Comparison of ENCODE assay signal across 20 cellular contexts in the genomic region with DNA sequence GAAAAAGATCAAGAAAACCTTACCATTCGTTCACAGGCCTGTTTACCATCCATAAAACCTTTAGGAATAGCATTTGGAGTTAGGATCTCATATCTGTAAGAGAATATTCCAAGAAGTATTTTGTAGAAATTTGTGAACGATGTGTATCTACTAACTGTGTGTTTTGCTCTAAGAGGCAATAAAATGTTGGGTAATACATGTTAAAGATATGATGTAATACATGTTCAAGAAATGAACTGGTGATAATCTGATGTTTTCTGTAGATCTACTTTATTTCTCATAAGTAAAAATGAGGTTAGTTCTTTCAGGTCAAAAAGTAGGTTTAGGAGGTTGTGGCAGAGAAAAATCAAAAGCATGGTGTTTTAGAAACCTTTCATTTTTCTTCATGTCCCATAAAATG.
DNase-seq lines count a peak whose midpoint lies in the region; ATAC-seq and TF ChIP-seq lines count a peak whose summit lies in the region.
"Had no signal": no experiment of that assay in that cellular context is flagged by ENCODE, and none has a peak within 500 bp of the region (broad histone marks: within the 10 kb centered on the region; RNA-seq: fewer than 3 reads in every experiment).

No MANE protein-coding gene starts in this region.

- H3K27ac ChIP-seq in ascending aorta (peak overlapping the region; percentile 44 to 62), right cardiac atrium (ENCODE audit: low read length) (no peak overlapping the region)

- no peaks in the 10 kb centered on the region for H3K9me3 ChIP-seq in Caco-2
- H3K9me3 ChIP-seq in ascending aorta = no peaks in the 10 kb centered on the region
- no peaks in the 10 kb centered on the region for H3K9me3 ChIP-seq in right cardiac atrium (ENCODE audit: control insufficient read depth, low read length)
- H3K9me3 ChIP-seq: BE2C had no signal

- DNase-seq in Caco-2 = no peak
- DNase-seq in ascending aorta (ENCODE audit: low spot score in 2 of 2) = no peak
- peak; percentile 33 for DNase-seq in fibroblast of villous mesenchyme (ENCODE audit: low read depth)
- no peak for DNase-seq in progenitor cell of endocrine pancreas (ENCODE audit: low spot score, unreplicated experiment)
- DNase-seq in epidermal melanocyte (ENCODE audit: insufficient read length, low spot score) = no peak
- DNase-seq in erythroblast (lab: John Stamatoyannopoulos, UW) = no peak
- DNase-seq in right cardiac atrium = no peak
- DNase-seq: ACHN; BE2C; C1 segment of cervical spinal cord; CD4-positive, CD25-positive, alpha-beta regulatory T cell; CD8-positive, alpha-beta memory T cell; COR-L47; GDM1; GOT3; H7; HFFc6; KBM-7 had no signal

- CTCF ChIA-PET in Caco-2 (lab: Charles Lee) = no interaction called here

- H3K27ac Mint-ChIP-seq in Caco-2 (ENCODE audit: unreplicated experiment) = peak overlapping the region; percentile 48
- H3K27ac Mint-ChIP-seq in progenitor cell of endocrine pancreas = peak overlapping the region; percentile 1
- H3K27ac Mint-ChIP-seq: CD8-positive, alpha-beta memory T cell; HFFc6 had no signal

- H3K4me1 ChIP-seq in Caco-2 = peaks cover 8% of the 10 kb centered on the region; the same call in 1 of the 2 replicates
- peaks cover 14 to 36% of the 10 kb centered on the region in 2 donors for H3K4me1 ChIP-seq in ascending aorta
- H3K4me1 ChIP-seq in right cardiac atrium (ENCODE audit: control insufficient read depth, insufficient read depth, low read length) = peaks cover 4% of the 10 kb centered on the region
- H3K4me1 ChIP-seq: BE2C had no signal

- H3K4me3 Mint-ChIP-seq in Caco-2 (ENCODE audit: unreplicated experiment) (no peak overlapping the region), progenitor cell of endocrine pancreas (ENCODE audit: low read depth) (no peak overlapping the region)
- H3K4me3 Mint-ChIP-seq: CD4-positive, CD25-positive, alpha-beta regulatory T cell; CD8-positive, alpha-beta memory T cell; HFFc6 had no signal

- TF ChIP-seq CTCF in Caco-2 (IDR thresholded peaks at IDR 0.05; ENCODE audit: insufficient read depth in 1 of 2, low read depth in 1 of 2, low read length in 1 of 2, severe bottlenecking in 1 of 2, unreplicated experiment in 1 of 2) (no peak), ascending aorta (IDR thresholded peaks at IDR 0.05) (no peak), fibroblast of villous mesenchyme (IDR thresholded peaks at IDR 0.05; ENCODE audit: insufficient read depth, low read depth, low read length) (no peak), progenitor cell of endocrine pancreas (IDR thresholded peaks at IDR 0.05; ENCODE audit: unreplicated experiment) (no peak)

- WGBS in right cardiac atrium = 90% methylated on average over 2 of the region's 2 CpGs

- no TSS peak for BruUV-seq in Caco-2 (replicated peaks; lab: Mats Ljungman, UMichigan)

- no peak for TF ChIP-seq POLR2A in erythroblast (IDR thresholded peaks at IDR 0.05; ENCODE audit: low read length)

- intact Hi-C loops in Caco-2 (cut with micrococcal nuclease; ENCODE audit: unreplicated experiment) (loop anchor here (1.0 kb wide), 1 partner anchor 13 kb away; no protein-coding TSS in a partner anchor), ascending aorta (cut with DNase I) (loop anchor here (5.0 kb wide), 1 partner anchor 47 kb away; no protein-coding TSS in a partner anchor), right cardiac atrium (cut with DNase I) (no loop called here)

- POLR2A ChIA-PET in Caco-2 (lab: Charles Lee) = no interaction called here

- H3K27me3 Mint-ChIP-seq in Caco-2 (ENCODE audit: insufficient read depth, unreplicated experiment) = no peaks in the 10 kb centered on the region
- no peaks in the 10 kb centered on the region for H3K27me3 Mint-ChIP-seq in progenitor cell of endocrine pancreas
- H3K27me3 Mint-ChIP-seq: CD4-positive, CD25-positive, alpha-beta regulatory T cell had no signal

- ATAC-seq in right cardiac atrium (no peak), HG03280 (IDR thresholded peaks at IDR 0.05; ENCODE audit: unreplicated experiment) (no peak)
- ATAC-seq: HCT116 had no signal

- H3K36me3 ChIP-seq in Caco-2 (ENCODE audit: control insufficient read depth, insufficient read depth, low read length) (no peaks in the 10 kb centered on the region; the same call in 1 of the 2 replicates), ascending aorta (peaks cover 83 to 88% of the 10 kb centered on the region in 2 donors)

- H3K4me3 ChIP-seq in Caco-2 (ENCODE audit: low read depth, low read length) (no peak overlapping the region), ascending aorta (no peak overlapping the region), fibroblast of villous mesenchyme (ENCODE audit: low read depth, low read length) (no peak overlapping the region), right cardiac atrium (ENCODE audit: low read length) (no peak overlapping the region)

- H3K9me3 Mint-ChIP-seq in Caco-2 (ENCODE audit: unreplicated experiment) (no peaks in the 10 kb centered on the region), progenitor cell of endocrine pancreas (ENCODE audit: low read depth) (no peaks in the 10 kb centered on the region)
- H3K9me3 Mint-ChIP-seq: CD4-positive, CD25-positive, alpha-beta regulatory T cell; CD8-positive, alpha-beta memory T cell; HFFc6 had no signal

- H3K27me3 ChIP-seq in Caco-2 (replicated peaks; ENCODE audit: control insufficient read depth, insufficient read depth, low read length) (no peaks in the 10 kb centered on the region), ascending aorta (no peaks in the 10 kb centered on the region), right cardiac atrium (ENCODE audit: control insufficient read depth, insufficient read depth) (no peaks in the 10 kb centered on the region)
- H3K27me3 ChIP-seq: BE2C had no signal

- H3K4me1 Mint-ChIP-seq in Caco-2 (ENCODE audit: low read depth, unreplicated experiment) (no peaks in the 10 kb centered on the region), progenitor cell of endocrine pancreas (ENCODE audit: low read depth) (no peaks in the 10 kb centered on the region)
- H3K4me1 Mint-ChIP-seq: CD4-positive, CD25-positive, alpha-beta regulatory T cell; CD8-positive, alpha-beta memory T cell had no signal

- H3K36me3 Mint-ChIP-seq in Caco-2 (ENCODE audit: insufficient read depth, unreplicated experiment) (peaks cover 32% of the 10 kb centered on the region), progenitor cell of endocrine pancreas (ENCODE audit: insufficient read depth) (peaks cover 39% of the 10 kb centered on the region)

Comparison
In these comparisons a context has a peak if more than half of its experiments do, and no peak if none do; other contexts are left out.
1. intact Hi-C loops: an anchor here in Caco-2 (1.0 kb wide) and ascending aorta (5.0 kb wide); none called in right cardiac atrium.